In the genomic region with DNA sequence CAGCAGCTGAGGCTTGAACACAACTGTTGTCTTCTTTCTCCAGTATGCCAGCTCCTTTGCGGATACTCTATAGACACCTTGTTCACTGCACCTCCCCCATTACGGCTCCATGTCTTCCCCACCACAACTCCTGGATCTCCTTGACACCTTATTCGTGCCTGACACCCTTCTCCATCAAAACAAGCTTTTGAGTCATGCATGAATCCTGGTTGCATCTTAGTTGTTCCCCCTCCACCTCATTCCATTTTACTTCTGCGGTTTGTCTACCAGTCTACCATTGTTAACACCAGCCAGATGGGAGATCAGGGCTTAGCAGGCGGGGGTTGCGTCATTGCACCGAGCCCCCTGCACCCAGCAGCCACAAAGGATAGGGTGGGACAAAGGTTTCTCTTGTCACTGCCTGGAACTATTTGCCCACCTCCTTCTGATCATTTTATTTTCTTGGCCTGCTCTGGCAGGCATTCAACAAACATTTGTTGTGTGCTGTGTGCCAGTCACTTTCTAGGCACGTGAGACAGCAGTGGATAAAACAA, we compare ENCODE assay signal across 9 cellular contexts. TPM values are rescaled to one million over a fixed set of nuclear protein-coding genes. Genes with fewer than 3 reads are reported as not detected.
DNase-seq lines count a peak whose midpoint lies in the region; ATAC-seq and TF ChIP-seq lines count a peak whose summit lies in the region.
"Had no signal": no experiment of that assay in that cellular context is flagged by ENCODE, and none has a peak within 500 bp of the region (broad histone marks: within the 10 kb centered on the region; RNA-seq: fewer than 3 reads in every experiment).

No MANE protein-coding gene starts in this region.

- BruUV-seq in PC-3 (replicated peaks; lab: Mats Ljungman, UMichigan) = no TSS peak

- intact Hi-C loops in PC-3 (cut with micrococcal nuclease) = loop anchor here (5.0 kb wide), 1 partner anchor 96 kb away; no protein-coding TSS in a partner anchor

- H3K27ac ChIP-seq in CD8-positive, alpha-beta memory T cell (ENCODE audit: low read depth, low read length) = no peak overlapping the region
- H3K27ac ChIP-seq in PC-3 (ENCODE audit: low read length) = peak overlapping the region; percentile 96

- peaks cover 0 to 2% of the 10 kb centered on the region in 2 donors for H3K27me3 Mint-ChIP-seq in CD8-positive, alpha-beta memory T cell
- no peaks in the 10 kb centered on the region for H3K27me3 Mint-ChIP-seq in effector memory CD8-positive, alpha-beta T cell
- no peaks in the 10 kb centered on the region for H3K27me3 Mint-ChIP-seq in osteocyte (ENCODE audit: unreplicated experiment)

- H3K9me2 ChIP-seq in PC-3 (replicated peaks; ENCODE audit: low read length) = no peaks in the 10 kb centered on the region

- peaks cover 12 to 59% (median 20%) of the 10 kb centered on the region in 3 donors for H3K36me3 Mint-ChIP-seq in CD8-positive, alpha-beta memory T cell
- H3K36me3 Mint-ChIP-seq in effector memory CD8-positive, alpha-beta T cell (ENCODE audit: insufficient read depth) = peaks cover 57% of the 10 kb centered on the region
- H3K36me3 Mint-ChIP-seq in osteocyte (ENCODE audit: unreplicated experiment) = peaks cover 43% of the 10 kb centered on the region

- no peak overlapping the region for H3K4me3 ChIP-seq in CD8-positive, alpha-beta memory T cell (ENCODE audit: low read length)
- no peak overlapping the region; the same call in 1 of the 2 replicates for H3K4me3 ChIP-seq in PC-3 (ENCODE audit: low read length)

- H3K4me3 Mint-ChIP-seq in CD8-positive, alpha-beta memory T cell = peak overlapping the region in 6 of 7 donors; percentile 66 to 96 (median 94)
- H3K4me3 Mint-ChIP-seq in effector memory CD8-positive, alpha-beta T cell = peak overlapping the region; percentile 89
- peak overlapping the region; percentile 86 for H3K4me3 Mint-ChIP-seq in osteocyte (ENCODE audit: unreplicated experiment)

- H3K27me3 ChIP-seq in CD8-positive, alpha-beta memory T cell (ENCODE audit: insufficient read depth, low read length, poor library complexity, severe bottlenecking) = no peaks in the 10 kb centered on the region
- no peaks in the 10 kb centered on the region for H3K27me3 ChIP-seq in PC-3 (ENCODE audit: low read length)

- POLR2A ChIA-PET in CD8-positive, alpha-beta memory T cell (lab: Charles Lee) = no interaction called here
- POLR2A ChIA-PET in PC-3 (lab: Charles Lee; ENCODE audit: unreplicated experiment) = no interaction called here

- peak overlapping the region; percentile 17; the same call in 1 of the 2 replicates for H3K9ac ChIP-seq in PC-3 (ENCODE audit: low read length)

- no peaks in the 10 kb centered on the region for H3K9me3 Mint-ChIP-seq in CD8-positive, alpha-beta memory T cell
- H3K9me3 Mint-ChIP-seq in effector memory CD8-positive, alpha-beta T cell = no peaks in the 10 kb centered on the region
- H3K9me3 Mint-ChIP-seq in osteocyte (ENCODE audit: unreplicated experiment) = no peaks in the 10 kb centered on the region

- peak overlapping the region; percentile 84 for H3K4me2 ChIP-seq in PC-3 (ENCODE audit: low read length)

- H3F3A ChIP-seq in PC-3 (ENCODE audit: low read length, unreplicated experiment) = peaks cover 16% of the 10 kb centered on the region

- CTCF ChIA-PET in CD8-positive, alpha-beta memory T cell (lab: Charles Lee) = interaction anchor here (1.0 kb wide), 1 partner anchor 168 kb away, joined by 4 read pairs; no protein-coding TSS in a partner anchor
- CTCF ChIA-PET in PC-3 (lab: Charles Lee) = interaction anchor here (0.6 to 1.3 kb wide), 2 partner anchors 16 to 96 kb away, joined by 3 read pairs; no protein-coding TSS in a partner anchor

- peaks cover 20% of the 10 kb centered on the region for H3K4me1 ChIP-seq in CD8-positive, alpha-beta memory T cell (ENCODE audit: insufficient read depth, low read length)
- peaks cover 34% of the 10 kb centered on the region for H3K4me1 ChIP-seq in PC-3 (ENCODE audit: insufficient read depth, low read length)

- H4K20me1 ChIP-seq in PC-3 (ENCODE audit: low read length) = peaks cover 25% of the 10 kb centered on the region

- TF ChIP-seq CTCF in PC-3 (conservative IDR thresholded peaks at IDR 0.05; ENCODE audit: low read depth, low read length) (no peak), osteocyte (IDR thresholded peaks at IDR 0.05) (no peak)

- H3K27ac Mint-ChIP-seq in CD8-positive, alpha-beta memory T cell = peak overlapping the region; percentile 96 to 100 (median 99)
- peak overlapping the region; percentile 99 for H3K27ac Mint-ChIP-seq in effector memory CD8-positive, alpha-beta T cell
- H3K27ac Mint-ChIP-seq in osteocyte (ENCODE audit: unreplicated experiment) = peak overlapping the region; percentile 99

- H3K4me1 Mint-ChIP-seq in CD8-positive, alpha-beta memory T cell = peaks cover 32 to 41% (median 37%) of the 10 kb centered on the region in 3 donors
- peaks cover 27 to 37% of the 10 kb centered on the region in 2 donors for H3K4me1 Mint-ChIP-seq in effector memory CD8-positive, alpha-beta T cell (ENCODE audit: low read depth in 2 of 2)
- H3K4me1 Mint-ChIP-seq in osteocyte (ENCODE audit: unreplicated experiment) = peaks cover 37% of the 10 kb centered on the region

- no peak for DNase-seq in CD8-positive, alpha-beta memory T cell
- DNase-seq in PC-3 (no peak), osteocyte (ENCODE audit: extremely low spot score, unreplicated experiment) (no peak), NCI-H146 treated with DMSO at 0.1 percent for 48 hours (lab: John Stamatoyannopoulos, UW; ENCODE audit: unreplicated experiment) (no peak), DMS53 treated with DMSO at 0.1 percent for 48 hours (lab: John Stamatoyannopoulos, UW; ENCODE audit: unreplicated experiment) (no peak), DMS79 (lab: John Stamatoyannopoulos, UW) (no peak)
- no peak for DNase-seq in effector memory CD8-positive, alpha-beta T cell
- DNase-seq in activated CD8-positive, alpha-beta memory T cell treated with anti-CD3 and anti-CD28 coated beads, Interleukin-2, amount 50 U/mL, for 48 hours = no peak
- DNase-seq: NCI-H1694 treated with DMSO at 0.1 percent for 48 hours had no signal

- H2AFZ ChIP-seq in PC-3 (ENCODE audit: low read length) = no peak overlapping the region

- H3K9me3 ChIP-seq in CD8-positive, alpha-beta memory T cell (ENCODE audit: low read length) = no peaks in the 10 kb centered on the region
- H3K9me3 ChIP-seq in PC-3 (ENCODE audit: low read length) = no peaks in the 10 kb centered on the region

- peaks cover 27% of the 10 kb centered on the region for H3K36me3 ChIP-seq in CD8-positive, alpha-beta memory T cell (ENCODE audit: insufficient read depth, low read length)
- peaks cover 45% of the 10 kb centered on the region for H3K36me3 ChIP-seq in PC-3 (ENCODE audit: low read depth, low read length)

- no peak for ATAC-seq in PC-3
- ATAC-seq in effector memory CD8-positive, alpha-beta T cell (replicated peaks) = no peak

- H3K79me2 ChIP-seq in PC-3 (ENCODE audit: low read length) = peaks cover 33% of the 10 kb centered on the region

RNA-seq across cellular contexts. Expression of a gene that starts 2.0 kb away (rescaled TPM):
- 10 to 100 TPM; 48.2 to 49.1 TPM for total RNA-seq in CD8-positive, alpha-beta memory T cell
- polyA plus RNA-seq in CD8-positive, alpha-beta memory T cell = 14.5 TPM
- total RNA-seq in PC-3 (2014; rRNA removed) (155 and 208 TPM in 2 replicates), osteocyte (174 and 177 TPM in 2 replicates)

RNA-seq across cellular contexts. Expression of a gene that starts 16.4 kb away (rescaled TPM):
- 10 to 100 TPM; 34.0 to 41.7 TPM for total RNA-seq in CD8-positive, alpha-beta memory T cell
- 121 TPM for polyA plus RNA-seq in CD8-positive, alpha-beta memory T cell
- total RNA-seq in PC-3 (2014; rRNA removed) (31.3 and 37.3 TPM in 2 replicates), osteocyte (194 and 203 TPM in 2 replicates)

RNA-seq across cellular contexts. Expression of a gene that starts 22.8 kb away (rescaled TPM):
- 100 to 1,000 TPM; 225 to 234 TPM for total RNA-seq in CD8-positive, alpha-beta memory T cell
- polyA plus RNA-seq in CD8-positive, alpha-beta memory T cell = 178 TPM
- 282 and 299 TPM in 2 replicates for total RNA-seq in PC-3 (2014; rRNA removed)
- total RNA-seq in osteocyte = 347 and 350 TPM in 2 replicates
